In the genomic region with DNA sequence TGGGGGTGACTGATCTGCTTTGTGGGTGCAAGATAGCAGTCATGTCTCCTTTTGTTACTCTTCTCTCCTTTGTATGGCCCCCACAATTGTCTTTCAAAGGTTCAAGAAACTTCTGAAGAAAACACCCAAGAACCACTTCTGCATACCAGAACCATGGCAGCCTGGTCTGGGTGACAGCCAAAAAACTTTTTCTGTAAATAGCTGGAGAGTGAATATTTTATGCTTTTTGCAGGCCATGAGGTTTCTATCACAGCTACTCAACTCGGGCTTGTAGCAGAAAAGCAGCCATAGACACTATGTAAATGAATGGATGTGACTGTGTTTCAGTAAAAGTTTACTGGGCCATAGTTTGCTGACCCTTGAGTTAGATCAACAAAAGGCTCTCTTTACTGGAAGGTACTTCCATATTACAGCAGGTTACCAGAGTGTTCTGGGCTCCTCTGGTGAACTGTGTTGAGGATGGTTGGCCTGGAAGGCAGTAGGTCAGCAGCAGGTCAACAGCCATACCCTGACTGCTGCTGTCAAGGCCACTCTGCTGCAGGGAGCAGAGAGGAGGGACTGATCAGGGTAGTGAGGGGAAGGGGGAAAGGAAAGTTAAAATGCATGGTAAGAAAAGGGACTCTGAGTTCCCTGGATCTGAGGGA, we compare ENCODE assay signal across 23 cellular contexts.
A peak's percentile ranks its signal among the peaks of the same experiment; 100 is the strongest.
DNase-seq lines count a peak whose midpoint lies in the region; ATAC-seq, FAIRE-seq and TF ChIP-seq lines count a peak whose summit lies in the region.
"Had no signal": no experiment of that assay in that cellular context is flagged by ENCODE, and none has a peak within 500 bp of the region (broad histone marks: within the 10 kb centered on the region; RNA-seq: fewer than 3 reads in every experiment).

No MANE protein-coding gene starts in this region.

- peaks cover 15% of the 10 kb centered on the region for H3K9me1 ChIP-seq in IMR-90 (ENCODE audit: insufficient read depth, low read length)

- FAIRE-seq in HepG2 (lab: Jason Lieb, UNC), result no peak

- DNase-seq in IMR-90 (peak; percentile 68), dedifferentiated amniotic fluid mesenchymal stem cell (ENCODE audit: extremely low spot score) (peak; percentile 69), HepG2 (ENCODE audit: low spot score) (peak; percentile 31), tibial artery (no peak), KBM-7 (no peak), vagina (ENCODE audit: extremely low spot score in 2 of 2) (no peak), NK-92 (lab: John Stamatoyannopoulos, UW; ENCODE audit: unreplicated experiment) (no peak), HT-29 (ENCODE audit: low spot score) (no peak)
- DNase-seq: activated CD4-positive, alpha-beta T cell treated with anti-CD3 and anti-CD28 coated beads for 4 hours; activated CD8-positive, alpha-beta memory T cell treated with anti-CD3 and anti-CD28 coated beads, Interleukin-2, amount 10 ng/mL, durations not matched to agents 7 days and 5 days; activated naive CD8-positive, alpha-beta T cell treated with anti-CD3 and anti-CD28 coated beads for 36 hours; DMS79; dorsolateral prefrontal cortex; NCI-H1417; NCI-H2171 treated with DMSO at 0.1 percent for 48 hours; NCI-H748 treated with DMSO at 0.1 percent for 48 hours; stimulated activated CD4-positive, alpha-beta T cell treated with anti-CD3 and anti-CD28 coated beads, Interleukin-4, amount 100 ng/mL, for 1 hour; stimulated activated naive CD8-positive, alpha-beta T cell treated with anti-CD3 and anti-CD28 coated beads, Interleukin-15, Interleukin-2, amounts not matched to agents 100 U/mL and 50 U/mL, for 24 hours; transverse colon had no signal

- peak overlapping the region; percentile 96 for H2BK120ac ChIP-seq in IMR-90 (ENCODE audit: low read depth, low read length)

- no peak overlapping the region for H3K4me3 ChIP-seq in IMR-90 (ENCODE audit: insufficient read depth, low read depth, low read length)
- no peak overlapping the region for H3K4me3 ChIP-seq in HepG2 (replicated peaks in 1 of 3; ENCODE audit: insufficient read depth in 1 of 3, low read depth in 2 of 3, low read length in 3 of 3)
- no peak overlapping the region for H3K4me3 ChIP-seq in tibial artery
- H3K4me3 ChIP-seq in vagina, result no peak overlapping the region
- H3K4me3 ChIP-seq: dorsolateral prefrontal cortex, smooth muscle cell, transverse colon had no signal

- in situ Hi-C loops in IMR-90 (cut with MboI; ENCODE audit: low sequenced_read_pairs) (no loop called here), HepG2 (cut with HindIII; ENCODE audit: extremely low pct_ligation_motif_present, low pct_unique_long_range_greater_than_20kb) (loop anchor here (5.0 kb wide), 1 partner anchor 84 kb away; no protein-coding TSS in a partner anchor), KBM-7 (cut with MboI; ENCODE audit: low pct_unique_long_range_greater_than_20kb, low sequenced_read_pairs) (loop anchor here (25.0 kb wide), 1 partner anchor 676 kb away; no protein-coding TSS in a partner anchor)

- peak overlapping the region; percentile 83 for H4K5ac ChIP-seq in IMR-90 (ENCODE audit: low read depth, low read length)

- H3K9ac ChIP-seq in IMR-90 (ENCODE audit: low read depth, low read length), result 0 out of 2 replicates have a peak overlapping the region, but pooled peaks have one; percentile 24
- no peak overlapping the region for H3K9ac ChIP-seq in HepG2 (ENCODE audit: insufficient read depth, low read depth, low read length)

- dilution Hi-C loops in IMR-90 (cut with HindIII; ENCODE audit: low sequenced_read_pairs, unreplicated experiment), result no loop called here

- TF ChIP-seq EP300 in HepG2 (IDR thresholded peaks at IDR 0.05; ENCODE audit: low read depth in 2 of 2, low read length in 2 of 2), result no peak
- TF ChIP-seq EP300 in HepG2 (CRISPR knock-in tag; IDR thresholded peaks at IDR 0.05; ENCODE audit: borderline replicate concordance), result no peak

- H2BK15ac ChIP-seq in IMR-90 (ENCODE audit: low read depth, low read length), result peak overlapping the region; percentile 98; the same call in 2 of the 3 replicates

- peak overlapping the region; percentile 93 for H4K91ac ChIP-seq in IMR-90 (ENCODE audit: insufficient read depth, low read depth, low read length)

- H3K4me1 ChIP-seq in IMR-90 (ENCODE audit: control insufficient read depth, insufficient read depth, low read length) (peaks cover 24% of the 10 kb centered on the region), HepG2 (ENCODE audit: insufficient read depth, low read length) (peaks cover 34% of the 10 kb centered on the region), tibial artery (peaks cover 0 to 45% (median 20%) of the 10 kb centered on the region in 4 donors), vagina (peaks cover 31% of the 10 kb centered on the region)
- H3K4me1 ChIP-seq: transverse colon had no signal

- H3K23ac ChIP-seq in IMR-90 (ENCODE audit: low read depth, low read length), result peak overlapping the region; percentile 86

- H4K20me1 ChIP-seq in IMR-90 (ENCODE audit: insufficient read depth, low read length) (no peaks in the 10 kb centered on the region), HepG2 (ENCODE audit: insufficient read depth, low read length) (no peaks in the 10 kb centered on the region)

- CTCF ChIA-PET in IMR-90 (lab: Yijun Ruan, JAX), result interaction anchor here (1.0 kb wide), 1 partner anchor 11 kb away, joined by 3 read pairs; no protein-coding TSS in a partner anchor
- CTCF ChIA-PET in HepG2 (lab: Yijun Ruan, JAX; ENCODE audit: low intra/inter-chr PET ratio, low total read pairs), result interaction anchor here (4.7 kb wide), 1 partner anchor 82 kb away, joined by 38 read pairs; no protein-coding TSS in a partner anchor

- H2AK5ac ChIP-seq in IMR-90 (ENCODE audit: low read depth, low read length), result peak overlapping the region; percentile 95; the same call in 1 of the 2 replicates

- BruUV-seq in IMR-90 (replicated peaks; lab: Mats Ljungman, UMichigan), result no TSS peak
- no TSS peak for BruUV-seq in HepG2 (replicated peaks; lab: Mats Ljungman, UMichigan)

- H3K36me3 ChIP-seq in IMR-90 (ENCODE audit: control insufficient read depth, insufficient read depth, low read length) (no peaks in the 10 kb centered on the region), HepG2 (replicated peaks in 1 of 2; ENCODE audit: control insufficient read depth in 1 of 2, insufficient read depth in 2 of 2, low read length in 2 of 2) (no peaks in the 10 kb centered on the region), tibial artery (no peaks in the 10 kb centered on the region), vagina (no peaks in the 10 kb centered on the region)
- H3K36me3 ChIP-seq: transverse colon had no signal

- ATAC-seq in IMR-90 (ENCODE audit: low read depth) (peak; percentile 59), HepG2 (peak; percentile 80)
- ATAC-seq: activated CD8-positive, alpha-beta memory T cell treated with anti-CD3 and anti-CD28 coated beads, Interleukin-2, amount 10 ng/mL, durations not matched to agents 7 days and 5 days; activated T-helper 17 cell treated with anti-CD3 and anti-CD28 coated beads, Interleukin-2, amount 50 U/mL, for 72 hours; Right ventricle myocardium inferior; stimulated activated naive CD8-positive, alpha-beta T cell treated with anti-CD3 and anti-CD28 coated beads, Interleukin-15, Interleukin-2, amounts not matched to agents 100 U/mL and 50 U/mL, for 24 hours had no signal

- no peaks in the 10 kb centered on the region for H3K9me3 ChIP-seq in IMR-90 (ENCODE audit: control insufficient read depth, insufficient read depth, low read length)
- H3K9me3 ChIP-seq in HepG2 (ENCODE audit: low read length), result no peaks in the 10 kb centered on the region
- H3K9me3 ChIP-seq in tibial artery, result no peaks in the 10 kb centered on the region
- H3K9me3 ChIP-seq in vagina, result no peaks in the 10 kb centered on the region
- H3K9me3 ChIP-seq: transverse colon had no signal

- peak overlapping the region; percentile 97 for H2BK20ac ChIP-seq in IMR-90 (ENCODE audit: low read depth, low read length)

- peak overlapping the region; percentile 13 to 89; a peak in 3 of 4 replicates for H4K8ac ChIP-seq in IMR-90 (ENCODE audit: low read depth in 2 of 2, low read length in 2 of 2)

- H3K4me2 ChIP-seq in IMR-90 (ENCODE audit: low read depth, low read length) (peak overlapping the region; percentile 4; the same call in 1 of the 2 replicates), HepG2 (ENCODE audit: low read depth, low read length) (peak overlapping the region; percentile 21; the same call in 1 of the 2 replicates)
- H3K4me2 ChIP-seq: smooth muscle cell had no signal

- 0% methylated on average over 1 of the region's 1 CpG; no CpG with 5 or more reads in 1 of the 2 experiments for WGBS in IMR-90 (ENCODE audit: extremely low coverage in 2 of 2, insufficient read length in 1 of 2), 2 experiments
- WGBS in HepG2 (ENCODE audit: low lambda C conversion rate), result 0% methylated on average over 1 of the region's 1 CpG

- H3K27ac ChIP-seq in IMR-90 (ENCODE audit: insufficient read depth, low read length), result peak overlapping the region; percentile 82; the same call in 1 of the 2 replicates
- no peak overlapping the region for H3K27ac ChIP-seq in HepG2 (ENCODE audit: extremely low read length, insufficient read depth, low read length)
- peak overlapping the region; percentile 65 to 70 for H3K27ac ChIP-seq in tibial artery
- H3K27ac ChIP-seq in vagina, result no peak overlapping the region
- H3K27ac ChIP-seq: epithelial cell of prostate, transverse colon had no signal

- peak overlapping the region; percentile 96 for H3K4ac ChIP-seq in IMR-90 (ENCODE audit: low read depth, low read length)

- H3K27me3 ChIP-seq in IMR-90 (ENCODE audit: control insufficient read depth, insufficient read depth, low read length) (no peaks in the 10 kb centered on the region), HepG2 (ENCODE audit: control insufficient read depth in 1 of 2, insufficient read depth in 2 of 2, low read length in 2 of 2) (no peaks in the 10 kb centered on the region), tibial artery (no peaks in the 10 kb centered on the region), vagina (no peaks in the 10 kb centered on the region)
- H3K27me3 ChIP-seq: dorsolateral prefrontal cortex, transverse colon had no signal

- peak overlapping the region; percentile 82 for H3K18ac ChIP-seq in IMR-90 (ENCODE audit: low read depth, low read length)

- H3K79me1 ChIP-seq in IMR-90 (ENCODE audit: low read depth in 1 of 2, low read length in 2 of 2), result peaks cover 0 to 34% of the 10 kb centered on the region in 2 experiments; a peak in 2 of 4 replicates

- TF ChIP-seq RAD21 in IMR-90 (IDR thresholded peaks at IDR 0.05; ENCODE audit: low read length), result no peak
- no peak for TF ChIP-seq RAD21 in HepG2 (CRISPR knock-in tag; IDR thresholded peaks at IDR 0.05)

- TF ChIP-seq CTCF in IMR-90 (conservative IDR thresholded peaks at IDR 0.05; ENCODE audit: low read depth, low read length) (no peak), HepG2 (CRISPR knock-in tag; IDR thresholded peaks at IDR 0.05) (no peak), tibial artery (IDR thresholded peaks at IDR 0.05) (no peak), vagina (IDR thresholded peaks at IDR 0.05) (no peak)

- intact Hi-C loops in IMR-90 (cut with micrococcal nuclease), result no loop called here
- intact Hi-C loops in HepG2 (cut with micrococcal nuclease; ENCODE audit: unreplicated experiment), result no loop called here
- intact Hi-C loops in tibial artery (cut with DNase I; ENCODE audit: low total_unique reads), result no loop called here
- intact Hi-C loops in vagina (cut with DNase I), result no loop called here

- H3K56ac ChIP-seq in IMR-90 (ENCODE audit: extremely low read depth, insufficient read depth, low read length), result peak overlapping the region; percentile 43; the same call in 1 of the 2 replicates

- H2AK9ac ChIP-seq in IMR-90 (replicated peaks; ENCODE audit: low read depth, low read length, poor library complexity), result peak overlapping the region; percentile 25

- TF ChIP-seq POLR2A in IMR-90 (IDR thresholded peaks at IDR 0.05; ENCODE audit: low read depth, low read length) (no peak), HepG2 (IDR thresholded peaks at IDR 0.05; ENCODE audit: insufficient read depth in 1 of 2, low read depth in 2 of 2, low read length in 2 of 2) (no peak), vagina (IDR thresholded peaks at IDR 0.05) (no peak)

- H2BK5ac ChIP-seq in IMR-90 (ENCODE audit: low read depth, low read length, poor library complexity, severe bottlenecking), result peak overlapping the region; percentile 82

- peak overlapping the region; percentile 95 for H3K14ac ChIP-seq in IMR-90 (replicated peaks; ENCODE audit: low read depth, low read length)

- H2AFZ ChIP-seq in IMR-90 (replicated peaks; ENCODE audit: low read length, poor library complexity) (peak overlapping the region; percentile 59), HepG2 (ENCODE audit: low read length) (no peak overlapping the region)

- no peaks in the 10 kb centered on the region for H3K79me2 ChIP-seq in HepG2 (ENCODE audit: insufficient read depth, low read length)

- POLR2A ChIA-PET in IMR-90 (lab: Charles Lee; ENCODE audit: unreplicated experiment) (no interaction called here), HepG2 (lab: Yijun Ruan, JAX) (no interaction called here)

Comparison
In these comparisons a context has a peak if more than half of its experiments do, and no peak if none do; other contexts are left out.
1. DNase-seq: peak in IMR-90 (single experiment), dedifferentiated amniotic fluid mesenchymal stem cell (single experiment) and HepG2 (single experiment); none in tibial artery (0 of 2), KBM-7 (single experiment), vagina (0 of 2), NK-92 (single experiment) and HT-29 (single experiment).
2. H3K27ac ChIP-seq: peak in IMR-90 (single experiment) and tibial artery (2 of 2); none in HepG2 (single experiment) and vagina (single experiment).